21 cellular contexts compared by ENCODE assay signal in the genomic region with DNA sequence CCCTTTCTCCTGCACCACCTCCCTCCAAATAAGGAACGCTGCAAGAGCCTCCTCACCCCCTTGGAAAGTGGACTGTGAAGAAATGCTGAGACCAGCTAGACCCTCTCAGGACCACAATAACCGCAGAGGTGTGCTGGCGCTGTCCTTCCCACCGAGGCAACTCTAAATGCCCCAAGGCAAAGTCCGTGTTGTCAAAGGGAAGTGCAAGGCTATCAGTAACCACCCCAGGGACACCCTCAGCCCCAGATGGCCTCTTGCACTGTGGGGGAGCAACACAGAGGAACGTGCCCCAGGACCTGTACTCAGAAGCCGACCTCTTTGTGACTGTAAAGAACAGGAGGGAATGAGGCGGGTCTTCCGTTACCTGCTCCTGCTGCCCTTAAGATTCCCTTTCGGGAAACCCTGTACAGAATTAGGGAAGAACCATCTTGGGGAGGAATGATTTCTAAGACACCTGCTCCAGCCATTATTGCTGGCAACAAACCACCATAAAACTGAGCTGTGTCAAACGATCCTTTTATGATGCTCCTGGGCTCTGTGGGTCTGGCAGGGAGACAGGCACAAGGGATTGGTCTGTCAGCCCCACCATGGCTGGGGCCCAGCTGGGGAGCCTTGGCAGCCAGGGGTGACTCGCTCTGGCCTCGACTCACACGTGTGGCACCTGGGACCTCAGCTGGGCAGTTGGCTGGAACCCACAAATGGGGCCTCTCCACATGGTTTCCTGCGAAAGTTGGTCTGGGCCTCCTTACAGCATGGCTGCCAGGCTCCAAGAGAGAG. TPM values are rescaled to one million over a fixed set of nuclear protein-coding genes. Genes with fewer than 3 reads are reported as not detected.
"Had no signal": no experiment of that assay in that cellular context is flagged by ENCODE, and none has a peak within 500 bp of the region (broad histone marks: within the 10 kb centered on the region; RNA-seq: fewer than 3 reads in every experiment).

No MANE protein-coding gene starts in this region.

- H3K27ac ChIP-seq: adrenal gland, ascending aorta, brain microvascular endothelial cell, pancreas, psoas muscle, right atrium auricular region, thyroid gland had no signal

- DNase-seq: activated CD4-positive, alpha-beta T cell treated with anti-CD3 and anti-CD28 coated beads for 1 hour; activated CD4-positive, alpha-beta T cell treated with anti-CD3 and anti-CD28 coated beads, Interleukin-2, amount 50 U/mL, for 1 hour; activated CD8-positive, alpha-beta T cell treated with anti-CD3 and anti-CD28 coated beads, Interleukin-2, amount 10 ng/mL, durations not matched to agents 7 days and 5 days; adrenal gland; brain microvascular endothelial cell; caudate nucleus; effector CD4-positive, alpha-beta T cell; hippocampal formation; kidney glomerular epithelial cell; left ventricle myocardium superior; mammary epithelial cell; pancreas; psoas muscle; stimulated activated CD4-positive, alpha-beta T cell treated with anti-CD3 and anti-CD28 coated beads, Interleukin-12 subunit alpha, Interleukin-12 subunit beta, amount 100 ng/mL, for 4 hours; stimulated activated CD4-positive, alpha-beta T cell treated with anti-CD3 and anti-CD28 coated beads, Interleukin-4, amount 100 ng/mL, for 4 hours; substantia nigra; T-helper 9 cell; thyroid gland had no signal

- H3K4me1 ChIP-seq: adrenal gland, ascending aorta, pancreas, psoas muscle, right atrium auricular region, thyroid gland had no signal

- H3K9me3 ChIP-seq: adrenal gland, ascending aorta, pancreas, psoas muscle, right atrium auricular region, thyroid gland had no signal

- H3K27me3 ChIP-seq: adrenal gland, ascending aorta, pancreas, right atrium auricular region, thyroid gland had no signal

- H3K36me3 ChIP-seq: adrenal gland, ascending aorta, brain microvascular endothelial cell, pancreas, right atrium auricular region, thyroid gland had no signal

- H3K4me3 ChIP-seq: adrenal gland, ascending aorta, pancreas, psoas muscle, right atrium auricular region, thyroid gland had no signal

- ATAC-seq: activated CD8-positive, alpha-beta T cell treated with anti-CD3 and anti-CD28 coated beads, Interleukin-2, amount 10 ng/mL, durations not matched to agents 7 days and 5 days; left ventricle myocardium superior; natural killer cell treated with Interleukin-12 subunit alpha and Interleukin-12 subunit beta and Interleukin-15 and Interleukin-18, amount 100 ng/mL, for 72 hours; pancreas; psoas muscle had no signal

RNA-seq across cellular contexts. Expression of a gene that starts 34.0 kb away (rescaled TPM):
- polyA plus RNA-seq: mammary epithelial cell had no signal
